ENCODE assay signal across 19 cellular contexts in genomic region chr5:90289837-90290236, GRCh38.
DNase-seq lines count a peak whose midpoint lies in the region; ATAC-seq and TF ChIP-seq lines count a peak whose summit lies in the region.
"Had no signal": no experiment of that assay in that cellular context is flagged by ENCODE, and none has a peak within 500 bp of the region (broad histone marks: within the 10 kb centered on the region; RNA-seq: fewer than 3 reads in every experiment).

No MANE protein-coding gene starts in this region.

- H3K4me3 ChIP-seq in GM23338 (no peak overlapping the region), NB4 (ENCODE audit: low read depth, low read length) (no peak overlapping the region), mesendoderm (ENCODE audit: low read length) (no peak overlapping the region), left ventricle myocardium inferior (no peak overlapping the region)
- H3K4me3 ChIP-seq: spleen, upper lobe of left lung had no signal

- H3K4me3 Mint-ChIP-seq in GM23338 = no peak overlapping the region
- H3K4me3 Mint-ChIP-seq: activated CD4-positive, alpha-beta T cell treated with anti-CD3 and anti-CD28 coated beads, Interleukin-2, amount 10 ng/mL, durations not matched to agents 24 days and 14 days; activated naive CD8-positive, alpha-beta T cell; activated T-helper 17 cell treated with anti-CD3 and anti-CD28 coated beads, Interleukin-2, amount 50 U/mL, for 72 hours had no signal

- H2BK120ac ChIP-seq in mesendoderm (ENCODE audit: low read depth, low read length) = no peak overlapping the region

- H3K56ac ChIP-seq in mesendoderm (ENCODE audit: low read length) = no peak overlapping the region

- H3K9me2 ChIP-seq in GM23338 (ENCODE audit: insufficient read depth) = peaks cover 4% of the 10 kb centered on the region; the same call in 1 of the 2 replicates

- no peaks in the 10 kb centered on the region for H3F3A ChIP-seq in GM23338 (replicated peaks; ENCODE audit: low read depth)

- H3K4ac ChIP-seq in mesendoderm (ENCODE audit: low read depth, low read length) = no peak overlapping the region

- ATAC-seq in GM23338 = peak; percentile 76
- ATAC-seq: activated T-helper 17 cell treated with anti-CD3 and anti-CD28 coated beads, Interleukin-2, amount 50 U/mL, for 72 hours had no signal

- no peaks in the 10 kb centered on the region for H3K27me3 ChIP-seq in GM23338 (ENCODE audit: insufficient read depth)
- no peaks in the 10 kb centered on the region for H3K27me3 ChIP-seq in mesendoderm (ENCODE audit: insufficient read depth, low read length, poor library complexity)
- H3K27me3 ChIP-seq in left ventricle myocardium inferior (ENCODE audit: low read depth) = no peaks in the 10 kb centered on the region
- H3K27me3 ChIP-seq: spleen, upper lobe of left lung had no signal

- no peak overlapping the region for H4K8ac ChIP-seq in mesendoderm (ENCODE audit: low read depth, low read length)

- no peak overlapping the region for H3K18ac ChIP-seq in mesendoderm (ENCODE audit: low read length)

- H3K23ac ChIP-seq in mesendoderm (ENCODE audit: low read length) = no peak overlapping the region

- H3K79me1 ChIP-seq in mesendoderm (ENCODE audit: low read length) = no peaks in the 10 kb centered on the region

- intact Hi-C loops in left ventricle myocardium inferior (cut with micrococcal nuclease) = no loop called here

- H3K27me3 Mint-ChIP-seq in GM23338 (ENCODE audit: insufficient read depth, low read depth, poor library complexity) = peaks cover 2% of the 10 kb centered on the region
- H3K27me3 Mint-ChIP-seq: activated naive CD8-positive, alpha-beta T cell had no signal

- WGBS in mesendoderm (ENCODE audit: extremely low coverage, insufficient coverage, low lambda C conversion rate) = no CpG with 5 or more reads among the region's 5 CpGs

- H2AFZ ChIP-seq in GM23338 = no peak overlapping the region

- no peak overlapping the region for H3K27ac Mint-ChIP-seq in GM23338
- H3K27ac Mint-ChIP-seq: activated CD4-positive, alpha-beta T cell treated with anti-CD3 and anti-CD28 coated beads, Interleukin-2, amount 10 ng/mL, durations not matched to agents 24 days and 14 days; activated naive CD8-positive, alpha-beta T cell; activated T-helper 17 cell treated with anti-CD3 and anti-CD28 coated beads, Interleukin-2, amount 50 U/mL, for 72 hours had no signal

- H3K9ac ChIP-seq in mesendoderm (ENCODE audit: low read length) = no peak overlapping the region

- H3K36me3 Mint-ChIP-seq in GM23338 (ENCODE audit: low read depth) = no peaks in the 10 kb centered on the region
- H3K36me3 Mint-ChIP-seq: activated naive CD8-positive, alpha-beta T cell had no signal

- no peaks in the 10 kb centered on the region for H4K20me1 ChIP-seq in GM23338 (replicated peaks; ENCODE audit: insufficient read depth)

- no peaks in the 10 kb centered on the region for H3K79me2 ChIP-seq in GM23338 (replicated peaks; ENCODE audit: insufficient read depth)
- H3K79me2 ChIP-seq in mesendoderm (ENCODE audit: control insufficient read depth, insufficient read depth, low read length) = no peaks in the 10 kb centered on the region

- no peak for TF ChIP-seq POLR2A in NB4 (IDR thresholded peaks at IDR 0.05; ENCODE audit: extremely low read depth, insufficient read length)

- DNase-seq in GM23338 (ENCODE audit: low spot score) = peak; percentile 28
- DNase-seq in NB4 (ENCODE audit: low read depth) = peak; percentile 29
- peak; percentile 6 for DNase-seq in mesendoderm
- no peak for DNase-seq in stimulated activated CD4-positive, alpha-beta T cell treated with anti-CD3 and anti-CD28 coated beads, Interleukin-4, amount 100 ng/mL, for 24 hours
- DNase-seq in stimulated activated CD8-positive, alpha-beta memory T cell treated with anti-CD3 and anti-CD28 coated beads, Interleukin-4, amount 100 ng/mL, for 48 hours = no peak
- no peak for DNase-seq in left ventricle myocardium inferior
- DNase-seq: activated CD4-positive, alpha-beta T cell treated with anti-CD3 and anti-CD28 coated beads, Interleukin-2, amount 10 ng/mL, durations not matched to agents 24 days and 14 days; cortex of kidney; GDM1; islet precursor cell; NCI-H1694; NCI-H446 treated with DMSO at 0.1 percent for 48 hours; nucleus accumbens; spleen; upper lobe of left lung had no signal

- H4K5ac ChIP-seq in mesendoderm (ENCODE audit: low read length) = no peak overlapping the region

- H3K4me1 ChIP-seq in GM23338 (ENCODE audit: insufficient read depth) (peaks cover 6% of the 10 kb centered on the region), mesendoderm (ENCODE audit: control insufficient read depth, low read depth, low read length) (no peaks in the 10 kb centered on the region), left ventricle myocardium inferior (no peaks in the 10 kb centered on the region)
- H3K4me1 ChIP-seq: spleen had no signal

- no peak overlapping the region for H2BK5ac ChIP-seq in mesendoderm (ENCODE audit: low read length)

- H3K9me3 Mint-ChIP-seq in GM23338 = no peaks in the 10 kb centered on the region
- H3K9me3 Mint-ChIP-seq: activated CD4-positive, alpha-beta T cell treated with anti-CD3 and anti-CD28 coated beads, Interleukin-2, amount 10 ng/mL, durations not matched to agents 24 days and 14 days; activated T-helper 17 cell treated with anti-CD3 and anti-CD28 coated beads, Interleukin-2, amount 50 U/mL, for 72 hours had no signal

- H3K9me3 ChIP-seq in left ventricle myocardium inferior (replicated peaks) = no peaks in the 10 kb centered on the region
- H3K9me3 ChIP-seq: spleen, upper lobe of left lung had no signal

- no peak overlapping the region for H3K27ac ChIP-seq in GM23338 (ENCODE audit: low read depth)
- peak overlapping the region; percentile 67 for H3K27ac ChIP-seq in VCaP
- H3K27ac ChIP-seq in mesendoderm (ENCODE audit: low read depth, low read length) = no peak overlapping the region
- no peak overlapping the region for H3K27ac ChIP-seq in left ventricle myocardium inferior (replicated peaks)
- H3K27ac ChIP-seq: HL-60, spleen, upper lobe of left lung had no signal

- H3K4me1 Mint-ChIP-seq in GM23338 = peaks cover 19% of the 10 kb centered on the region
- H3K4me1 Mint-ChIP-seq: activated CD4-positive, alpha-beta T cell treated with anti-CD3 and anti-CD28 coated beads, Interleukin-2, amount 10 ng/mL, durations not matched to agents 24 days and 14 days; activated T-helper 17 cell treated with anti-CD3 and anti-CD28 coated beads, Interleukin-2, amount 50 U/mL, for 72 hours had no signal

- H3K36me3 ChIP-seq in GM23338 (ENCODE audit: insufficient read depth) (no peaks in the 10 kb centered on the region), mesendoderm (ENCODE audit: control insufficient read depth, insufficient read depth, low read length) (no peaks in the 10 kb centered on the region), left ventricle myocardium inferior (no peaks in the 10 kb centered on the region)
- H3K36me3 ChIP-seq: spleen, upper lobe of left lung had no signal

- no peak overlapping the region for H2AK5ac ChIP-seq in mesendoderm (ENCODE audit: low read length)

- H2BK15ac ChIP-seq in mesendoderm (replicated peaks; ENCODE audit: low read depth) = no peak overlapping the region

- TF ChIP-seq CTCF in GM23338 (conservative IDR thresholded peaks at IDR 0.05; ENCODE audit: low read depth in 2 of 2) (no peak), NB4 (IDR thresholded peaks at IDR 0.05; ENCODE audit: low read depth, low read length) (no peak), VCaP (conservative IDR thresholded peaks at IDR 0.05) (no peak), left ventricle myocardium inferior (IDR thresholded peaks at IDR 0.05; ENCODE audit: borderline replicate concordance) (no peak)

- H3K4me2 ChIP-seq in GM23338 (no peak overlapping the region), mesendoderm (ENCODE audit: low read length) (no peak overlapping the region)

TF ChIP-seq in GM23338, 12 proteins besides CTCF, POLR2A, EP300 and RAD21 (continues in another document):
- TF ChIP-seq, protein P1, sequence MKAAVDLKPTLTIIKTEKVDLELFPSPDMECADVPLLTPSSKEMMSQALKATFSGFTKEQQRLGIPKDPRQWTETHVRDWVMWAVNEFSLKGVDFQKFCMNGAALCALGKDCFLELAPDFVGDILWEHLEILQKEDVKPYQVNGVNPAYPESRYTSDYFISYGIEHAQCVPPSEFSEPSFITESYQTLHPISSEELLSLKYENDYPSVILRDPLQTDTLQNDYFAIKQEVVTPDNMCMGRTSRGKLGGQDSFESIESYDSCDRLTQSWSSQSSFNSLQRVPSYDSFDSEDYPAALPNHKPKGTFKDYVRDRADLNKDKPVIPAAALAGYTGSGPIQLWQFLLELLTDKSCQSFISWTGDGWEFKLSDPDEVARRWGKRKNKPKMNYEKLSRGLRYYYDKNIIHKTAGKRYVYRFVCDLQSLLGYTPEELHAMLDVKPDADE (IDR thresholded peaks at IDR 0.05) = no peak
- no peak for TF ChIP-seq NANOG (IDR thresholded peaks at IDR 0.05; ENCODE audit: borderline replicate concordance)
- TF ChIP-seq JUNB (IDR thresholded peaks at IDR 0.05; ENCODE audit: unreplicated experiment) = no peak
- TF ChIP-seq REST (IDR thresholded peaks at IDR 0.05; ENCODE audit: unreplicated experiment) = no peak
- TF ChIP-seq ZNF331 (CRISPR knock-in tag; IDR thresholded peaks at IDR 0.05; ENCODE audit: low read depth) = no peak
- TF ChIP-seq STAT1 (IDR thresholded peaks at IDR 0.05; ENCODE audit: unreplicated experiment) = no peak
- TF ChIP-seq POLR2AphosphoS5 (IDR thresholded peaks at IDR 0.05; ENCODE audit: low read depth) = no peak

Comparison
In these comparisons a context has a peak if more than half of its experiments do, and no peak if none do; other contexts are left out.
1. DNase-seq: peak in GM23338 (single experiment), NB4 (single experiment) and mesendoderm (single experiment); none in stimulated activated CD4-positive, alpha-beta T cell treated with anti-CD3 and anti-CD28 coated beads, Interleukin-4, amount 100 ng/mL, for 24 hours (single experiment), stimulated activated CD8-positive, alpha-beta memory T cell treated with anti-CD3 and anti-CD28 coated beads, Interleukin-4, amount 100 ng/mL, for 48 hours (single experiment) and left ventricle myocardium inferior (single experiment).